In genomic region chr1:226951286-226952120, GRCh38 we compare ENCODE assay signal across 18 cellular contexts. TPM values are rescaled to one million over a fixed set of nuclear protein-coding genes. Genes with fewer than 3 reads are reported as not detected.
A peak's percentile ranks its signal among the peaks of the same experiment; 100 is the strongest.
DNase-seq lines count a peak whose midpoint lies in the region; ATAC-seq and TF ChIP-seq lines count a peak whose summit lies in the region.
"Had no signal": no experiment of that assay in that cellular context is flagged by ENCODE, and none has a peak within 500 bp of the region (broad histone marks: within the 10 kb centered on the region; RNA-seq: fewer than 3 reads in every experiment).

No MANE protein-coding gene starts in this region.

- H3K4me3 ChIP-seq in left ventricle myocardium inferior = no peak overlapping the region
- H3K4me3 ChIP-seq: BLaER1 treated with 17β-estradiol and CSF1 and Interleukin-3, amounts not matched to agents 10 nM and 100 nM; esophagus muscularis mucosa; left lung had no signal

- H3K27me3 Mint-ChIP-seq in WTC11 (ENCODE audit: low read depth) = no peaks in the 10 kb centered on the region
- H3K27me3 Mint-ChIP-seq: effector memory CD8-positive, alpha-beta T cell; progenitor cell of endocrine pancreas had no signal

- no peak overlapping the region for H3K4me3 Mint-ChIP-seq in WTC11
- H3K4me3 Mint-ChIP-seq: effector memory CD8-positive, alpha-beta T cell; H9; nephron progenitor cell had no signal

- H3K36me3 ChIP-seq in left ventricle myocardium inferior = peaks cover 9% of the 10 kb centered on the region
- H3K36me3 ChIP-seq: left lung had no signal

- peaks cover 14% of the 10 kb centered on the region for H3K9me3 Mint-ChIP-seq in WTC11

- TF ChIP-seq CTCF in left ventricle myocardium inferior (IDR thresholded peaks at IDR 0.05; ENCODE audit: borderline replicate concordance) (no peak), WTC11 (IDR thresholded peaks at IDR 0.05) (no peak)

- H3K27ac ChIP-seq in left ventricle myocardium inferior (replicated peaks) = peak overlapping the region; percentile 54
- H3K27ac ChIP-seq: BLaER1 treated with 17β-estradiol and CSF1 and Interleukin-3, amounts not matched to agents 10 nM and 100 nM; esophagus muscularis mucosa; left lung; VCaP had no signal

- H3K27ac Mint-ChIP-seq in WTC11 = 0 out of 2 replicates have a peak overlapping the region, but pooled peaks have one; percentile 84
- H3K27ac Mint-ChIP-seq: effector memory CD8-positive, alpha-beta T cell; progenitor cell of endocrine pancreas had no signal

- peaks cover 73% of the 10 kb centered on the region for H3K4me1 ChIP-seq in left ventricle myocardium inferior

- H3K36me3 Mint-ChIP-seq in WTC11 = peaks cover 11% of the 10 kb centered on the region

- POLR2A ChIA-PET in WTC11 (lab: Charles Lee) = no interaction called here

- no peak for DNase-seq in left ventricle myocardium inferior
- no peak for DNase-seq in left ventricle myocardium superior
- DNase-seq in WTC11 (ENCODE audit: low spot score) = no peak
- peak; percentile 7 for DNase-seq in mucosa of gallbladder (ENCODE audit: low spot score)
- DNase-seq in NCI-H2171 treated with DMSO at 0.1 percent for 48 hours (lab: John Stamatoyannopoulos, UW) = no peak
- DNase-seq in stimulated activated CD4-positive, alpha-beta T cell treated with anti-CD3 and anti-CD28 coated beads, Interleukin-4, amount 100 ng/mL, for 4 hours = no peak
- DNase-seq: effector memory CD8-positive, alpha-beta T cell; H9; hypothalamus; left lung; NCI-H1694 treated with DMSO at 0.1 percent for 48 hours; NCI-H69; nephron progenitor cell had no signal

- ATAC-seq in left ventricle myocardium superior = no peak
- no peak for ATAC-seq in WTC11
- no peak for ATAC-seq in GM19397 (IDR thresholded peaks at IDR 0.05; ENCODE audit: unreplicated experiment)
- ATAC-seq: effector memory CD8-positive, alpha-beta T cell; left lung had no signal

- intact Hi-C loops in left ventricle myocardium inferior (cut with micrococcal nuclease) = no loop called here
- intact Hi-C loops in left ventricle myocardium superior (cut with micrococcal nuclease) = no loop called here

- peaks cover 8% of the 10 kb centered on the region for H3K9me3 ChIP-seq in left ventricle myocardium inferior (replicated peaks)
- H3K9me3 ChIP-seq: left lung had no signal

- H3K27me3 ChIP-seq in left ventricle myocardium inferior (ENCODE audit: low read depth) = no peaks in the 10 kb centered on the region
- H3K27me3 ChIP-seq: BLaER1 treated with 17β-estradiol and CSF1 and Interleukin-3, amounts not matched to agents 10 nM and 100 nM; esophagus muscularis mucosa; left lung had no signal

- CTCF ChIA-PET in WTC11 (lab: Charles Lee) = interaction anchor here (1.0 to 1.3 kb wide), 2 partner anchors 325 to 826 kb away, joined by 3 read pairs; no protein-coding TSS in a partner anchor

- peaks cover 15% of the 10 kb centered on the region for H3K4me1 Mint-ChIP-seq in WTC11

TF ChIP-seq in WTC11, 78 proteins besides CTCF, POLR2A, EP300 and RAD21:
- TF ChIP-seq, protein P1, sequence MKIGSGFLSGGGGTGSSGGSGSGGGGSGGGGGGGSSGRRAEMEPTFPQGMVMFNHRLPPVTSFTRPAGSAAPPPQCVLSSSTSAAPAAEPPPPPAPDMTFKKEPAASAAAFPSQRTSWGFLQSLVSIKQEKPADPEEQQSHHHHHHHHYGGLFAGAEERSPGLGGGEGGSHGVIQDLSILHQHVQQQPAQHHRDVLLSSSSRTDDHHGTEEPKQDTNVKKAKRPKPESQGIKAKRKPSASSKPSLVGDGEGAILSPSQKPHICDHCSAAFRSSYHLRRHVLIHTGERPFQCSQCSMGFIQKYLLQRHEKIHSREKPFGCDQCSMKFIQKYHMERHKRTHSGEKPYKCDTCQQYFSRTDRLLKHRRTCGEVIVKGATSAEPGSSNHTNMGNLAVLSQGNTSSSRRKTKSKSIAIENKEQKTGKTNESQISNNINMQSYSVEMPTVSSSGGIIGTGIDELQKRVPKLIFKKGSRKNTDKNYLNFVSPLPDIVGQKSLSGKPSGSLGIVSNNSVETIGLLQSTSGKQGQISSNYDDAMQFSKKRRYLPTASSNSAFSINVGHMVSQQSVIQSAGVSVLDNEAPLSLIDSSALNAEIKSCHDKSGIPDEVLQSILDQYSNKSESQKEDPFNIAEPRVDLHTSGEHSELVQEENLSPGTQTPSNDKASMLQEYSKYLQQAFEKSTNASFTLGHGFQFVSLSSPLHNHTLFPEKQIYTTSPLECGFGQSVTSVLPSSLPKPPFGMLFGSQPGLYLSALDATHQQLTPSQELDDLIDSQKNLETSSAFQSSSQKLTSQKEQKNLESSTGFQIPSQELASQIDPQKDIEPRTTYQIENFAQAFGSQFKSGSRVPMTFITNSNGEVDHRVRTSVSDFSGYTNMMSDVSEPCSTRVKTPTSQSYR (CRISPR knock-in tag; IDR thresholded peaks at IDR 0.05) = no peak
- TF ChIP-seq TP53 (CRISPR knock-in tag; IDR thresholded peaks at IDR 0.05) (no peak), FOXJ3 (CRISPR knock-in tag; IDR thresholded peaks at IDR 0.05; ENCODE audit: borderline replicate concordance) (no peak), RORB (CRISPR knock-in tag; IDR thresholded peaks at IDR 0.05) (no peak), ZNF232 (CRISPR knock-in tag; IDR thresholded peaks at IDR 0.05) (no peak), ZNF121 (CRISPR knock-in tag; IDR thresholded peaks at IDR 0.05) (no peak), FOXP4 (CRISPR knock-in tag; IDR thresholded peaks at IDR 0.05) (no peak), ZNF512 (CRISPR knock-in tag; IDR thresholded peaks at IDR 0.05; ENCODE audit: borderline replicate concordance) (no peak), NFE2L1 (CRISPR knock-in tag; IDR thresholded peaks at IDR 0.05) (no peak), EMX1 (CRISPR knock-in tag; IDR thresholded peaks at IDR 0.05) (no peak), GTF2I (CRISPR knock-in tag; conservative IDR thresholded peaks at IDR 0.05) (no peak)
- TF ChIP-seq, protein P2, sequence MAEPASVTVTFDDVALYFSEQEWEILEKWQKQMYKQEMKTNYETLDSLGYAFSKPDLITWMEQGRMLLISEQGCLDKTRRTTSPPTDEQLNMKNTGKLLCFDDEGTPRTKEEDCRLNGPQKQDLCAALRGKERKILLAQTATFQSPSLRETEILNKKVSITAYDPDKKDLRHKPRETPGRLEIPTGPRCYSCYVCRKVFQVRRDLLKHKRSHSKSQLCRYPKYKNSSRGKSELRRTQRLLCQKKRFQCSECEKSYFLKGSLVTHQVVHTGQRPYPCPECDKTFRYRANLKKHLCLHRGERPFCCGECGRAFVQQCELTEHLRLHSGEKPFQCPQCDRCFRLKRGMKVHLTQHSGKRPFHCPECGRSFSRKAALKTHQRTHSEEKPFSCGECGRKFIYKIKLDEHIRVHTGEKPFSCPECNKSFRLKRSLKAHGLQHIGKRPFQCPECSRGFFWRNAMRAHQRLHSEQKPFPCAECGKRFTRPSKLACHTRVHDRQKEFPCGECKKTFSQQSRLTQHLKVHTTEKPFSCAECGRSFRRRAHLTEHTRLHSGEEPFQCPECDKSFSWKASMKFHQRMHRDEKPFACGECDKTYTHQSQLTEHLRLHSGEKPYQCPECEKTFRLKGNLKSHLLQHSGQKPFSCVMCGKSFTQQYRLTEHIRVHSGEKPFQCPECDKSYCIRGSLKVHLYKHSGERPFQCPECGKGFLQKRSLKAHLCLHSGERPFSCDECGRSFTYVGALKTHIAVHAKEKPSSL (CRISPR knock-in tag; conservative IDR thresholded peaks at IDR 0.05) = no peak

RNA-seq across cellular contexts. Expression of gene COQ8A, which starts 11.4 kb away (rescaled TPM):
- total RNA-seq in left ventricle myocardium inferior (357 TPM), left ventricle myocardium superior (438 TPM), WTC11 (2021) (39.4 to 41.1 TPM (median 40.8 TPM) in 3 replicates), mucosa of gallbladder (109 TPM)
